ENCODE assay signal across 1 cellular context in the genomic region with DNA sequence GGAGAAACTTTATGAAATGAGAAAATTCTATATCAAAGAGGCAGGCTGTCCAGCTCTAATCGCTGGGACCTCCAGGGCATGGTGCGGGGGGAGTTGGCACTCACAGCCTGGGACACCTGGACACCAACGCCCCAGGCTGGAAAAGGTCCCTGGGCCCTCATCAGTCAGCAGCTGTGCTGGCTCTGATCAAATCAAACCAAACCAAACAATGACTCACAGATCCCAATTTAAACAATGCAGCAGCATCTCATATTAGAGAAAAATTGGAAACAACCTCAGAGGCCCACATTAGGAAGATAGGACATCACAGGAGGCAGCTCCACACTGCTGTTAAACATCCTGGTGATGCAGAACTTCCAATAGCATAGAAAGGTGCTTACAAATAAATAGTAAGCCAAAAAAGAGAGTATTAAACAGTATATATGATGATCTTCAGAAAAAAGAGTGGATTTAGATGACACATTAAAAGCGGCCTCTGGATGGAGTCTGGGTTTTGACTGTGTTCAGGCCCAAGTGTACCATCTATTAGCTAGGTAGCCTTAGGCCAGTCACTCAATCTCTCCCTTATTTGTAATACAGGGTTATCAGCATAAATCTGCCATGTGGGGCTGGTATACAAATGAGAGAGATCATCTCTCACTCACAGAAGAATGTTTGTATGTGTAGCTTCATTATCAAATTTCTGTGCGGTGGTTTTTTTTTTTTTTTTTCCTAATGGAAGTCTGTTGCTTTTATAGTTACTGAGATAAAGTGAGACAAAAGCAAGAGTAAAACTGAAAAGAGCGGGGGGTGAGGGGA.
TF ChIP-seq lines count a peak whose summit lies in the region.

No MANE protein-coding gene starts in this region.

TF ChIP-seq in A549, 52 proteins besides CTCF, POLR2A, EP300 and RAD21:
- no peak for TF ChIP-seq CHD4 (IDR thresholded peaks at IDR 0.05; ENCODE audit: borderline replicate concordance)
- peak; percentile 18; the same call in 1 of the 2 replicates for TF ChIP-seq FOSL2 (IDR thresholded peaks at IDR 0.05)
- 0 out of 2 replicates have a peak, but pooled peaks have one; percentile 19 for TF ChIP-seq FOSL2 (CRISPR knock-in tag; IDR thresholded peaks at IDR 0.05)
- TF ChIP-seq JUNB (IDR thresholded peaks at IDR 0.05): 0 out of 2 replicates have a peak, but pooled peaks have one; percentile 10
